15 cellular contexts compared by ENCODE assay signal in the genomic region with DNA sequence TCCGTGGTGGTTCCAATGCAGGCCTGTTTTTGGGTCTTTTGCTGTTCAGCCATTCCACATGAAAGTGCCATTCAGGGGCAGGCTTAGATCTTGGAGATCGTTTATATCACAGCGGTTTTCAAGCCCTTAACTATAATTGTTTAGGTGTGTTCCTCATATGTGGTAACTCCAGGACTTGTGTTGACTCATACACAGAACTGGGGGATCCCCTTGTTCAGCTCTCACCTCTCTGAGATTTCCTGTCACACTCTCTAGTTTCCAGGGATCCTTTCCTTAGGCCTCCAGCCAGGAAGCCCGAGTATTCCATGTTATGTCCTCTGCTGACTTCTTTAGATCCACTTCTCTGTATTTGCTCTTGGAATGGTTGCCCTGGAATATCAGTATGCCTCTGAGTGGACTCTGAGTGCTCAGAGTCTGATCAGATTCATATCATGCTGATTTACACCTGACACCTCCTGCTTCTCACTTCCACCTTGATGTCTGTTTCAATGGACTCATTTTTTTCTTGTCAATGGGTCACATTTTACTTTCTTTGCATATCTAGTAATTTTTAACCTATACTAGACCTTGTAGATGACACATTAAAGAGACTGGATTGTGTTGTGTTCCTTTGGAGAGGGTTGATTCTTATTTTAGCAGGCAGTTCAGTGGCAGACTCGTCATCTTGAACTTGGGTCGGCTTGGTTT. TPM values are rescaled to one million over a fixed set of nuclear protein-coding genes. Genes with fewer than 3 reads are reported as not detected.
DNase-seq lines count a peak whose midpoint lies in the region; ATAC-seq and TF ChIP-seq lines count a peak whose summit lies in the region.
"Had no signal": no experiment of that assay in that cellular context is flagged by ENCODE, and none has a peak within 500 bp of the region (broad histone marks: within the 10 kb centered on the region; RNA-seq: fewer than 3 reads in every experiment).

No MANE protein-coding gene starts in this region.

- H3K27ac ChIP-seq in Panc1 (ENCODE audit: low read length): 0 out of 2 replicates have a peak overlapping the region, but pooled peaks have one; percentile 60
- peak overlapping the region; percentile 84 for H3K27ac ChIP-seq in muscle layer of colon (ENCODE audit: low read depth, low read length)

- in situ Hi-C loops in Panc1 (cut with HindIII; ENCODE audit: low pct_unique_long_range_greater_than_20kb, low sequenced_read_pairs): no loop called here

- H3K27ac Mint-ChIP-seq in activated naive CD4-positive, alpha-beta T cell treated with anti-CD3 and anti-CD28 coated beads, Interleukin-2, amount 50 U/mL, for 72 hours: no peak overlapping the region
- H3K27ac Mint-ChIP-seq in osteocyte (ENCODE audit: unreplicated experiment): no peak overlapping the region

- H3K9me3 Mint-ChIP-seq in activated naive CD4-positive, alpha-beta T cell treated with anti-CD3 and anti-CD28 coated beads, Interleukin-2, amount 50 U/mL, for 72 hours: peaks cover 13 to 14% of the 10 kb centered on the region in 2 donors
- peaks cover 17% of the 10 kb centered on the region for H3K9me3 Mint-ChIP-seq in osteocyte (ENCODE audit: unreplicated experiment)

- no peak overlapping the region for H3K4me3 Mint-ChIP-seq in osteocyte (ENCODE audit: unreplicated experiment)

- no peak for DNase-seq in activated naive CD4-positive, alpha-beta T cell treated with anti-CD3 and anti-CD28 coated beads, Interleukin-2, amount 50 U/mL, for 72 hours (ENCODE audit: low spot score in 2 of 2)
- DNase-seq in activated naive CD4-positive, alpha-beta T cell treated with anti-CD3 and anti-CD28 coated beads, Interleukin-2, amount 50 U/mL, for 16 hours: no peak
- DNase-seq in Panc1 (ENCODE audit: low read depth, low spot score) (no peak), osteocyte (ENCODE audit: extremely low spot score, unreplicated experiment) (no peak), DMS 273 (lab: John Stamatoyannopoulos, UW; ENCODE audit: unreplicated experiment) (no peak), NCI-H2029 (lab: John Stamatoyannopoulos, UW) (no peak)
- DNase-seq: BE2C, Karpas-422, MM.1S, NCI-H1105, NCI-H1694 treated with DMSO at 0.1 percent for 48 hours, NCI-H2171, Peyer's patch, SHP77 treated with DMSO at 0.1 percent for 48 hours had no signal

- H3K4me1 Mint-ChIP-seq in osteocyte (ENCODE audit: unreplicated experiment): no peaks in the 10 kb centered on the region

- POLR2A ChIA-PET in Panc1 (lab: Charles Lee): no interaction called here

- TF ChIP-seq CTCF in Panc1 (IDR thresholded peaks at IDR 0.05) (no peak), osteocyte (IDR thresholded peaks at IDR 0.05) (no peak)

- H3K36me3 ChIP-seq in Panc1 (ENCODE audit: control insufficient read depth, insufficient read depth, low read length) (no peaks in the 10 kb centered on the region), muscle layer of colon (ENCODE audit: insufficient read depth, low read length) (no peaks in the 10 kb centered on the region)
- H3K36me3 ChIP-seq: BE2C, Peyer's patch had no signal

- H3K27me3 Mint-ChIP-seq in osteocyte (ENCODE audit: unreplicated experiment): peaks cover 50% of the 10 kb centered on the region

- ATAC-seq in activated naive CD4-positive, alpha-beta T cell treated with anti-CD3 and anti-CD28 coated beads, Interleukin-2, amount 50 U/mL, for 72 hours: peak; percentile 88 to 90
- ATAC-seq in Panc1: no peak

- peaks cover 38% of the 10 kb centered on the region for H3K4me1 ChIP-seq in Panc1 (ENCODE audit: control insufficient read depth, insufficient read depth, low read length)
- peaks cover 67% of the 10 kb centered on the region for H3K4me1 ChIP-seq in muscle layer of colon (ENCODE audit: insufficient read depth, low read length)
- H3K4me1 ChIP-seq: BE2C, Peyer's patch had no signal

- H3K9ac ChIP-seq in muscle layer of colon (ENCODE audit: low read length): no peak overlapping the region

- CTCF ChIA-PET in Panc1 (lab: Charles Lee): no interaction called here

- H3K36me3 Mint-ChIP-seq in activated naive CD4-positive, alpha-beta T cell treated with anti-CD3 and anti-CD28 coated beads, Interleukin-2, amount 50 U/mL, for 72 hours: peaks cover 13 to 17% of the 10 kb centered on the region in 2 donors
- no peaks in the 10 kb centered on the region for H3K36me3 Mint-ChIP-seq in osteocyte (ENCODE audit: unreplicated experiment)

- H3K27me3 ChIP-seq in Panc1 (ENCODE audit: control insufficient read depth, insufficient read depth, low read length): no peaks in the 10 kb centered on the region
- peaks cover 0 to 8% of the 10 kb centered on the region in 2 donors for H3K27me3 ChIP-seq in muscle layer of colon (ENCODE audit: control insufficient read depth in 1 of 2, insufficient read depth in 2 of 2, low read length in 2 of 2)
- H3K27me3 ChIP-seq: Peyer's patch had no signal

- intact Hi-C loops in Panc1 (cut with micrococcal nuclease; ENCODE audit: unreplicated experiment): no loop called here

- H3K4me3 ChIP-seq in Panc1 (ENCODE audit: low read depth in 2 of 2, low read length in 2 of 2) (no peak overlapping the region), muscle layer of colon (ENCODE audit: low read depth in 1 of 2, low read length in 2 of 2) (no peak overlapping the region)
- H3K4me3 ChIP-seq: Peyer's patch had no signal

- no TSS peak for BruUV-seq in Panc1 (replicated peaks; lab: Mats Ljungman, UMichigan)

- H3K9me3 ChIP-seq in Panc1 (ENCODE audit: control insufficient read depth, insufficient read depth, low read depth, low read length) (peaks cover 7% of the 10 kb centered on the region; the same call in 1 of the 2 replicates), muscle layer of colon (ENCODE audit: low read length) (peaks cover 9% of the 10 kb centered on the region)

RNA-seq across cellular contexts. Expression of gene NTSR1, which starts 13.0 kb away (rescaled TPM):
- total RNA-seq in activated naive CD4-positive, alpha-beta T cell treated with anti-CD3 and anti-CD28 coated beads, Interleukin-2, amount 50 U/mL, for 72 hours: not detected
- 44.1 TPM for total RNA-seq in Panc1 (2021; ENCODE audit: unreplicated experiment)
- 73.6 TPM for polyA plus RNA-seq in Panc1 (2012; ENCODE audit: insufficient read length)
- total RNA-seq in osteocyte: 0.11 and 0.16 TPM in 2 replicates

Comparison
In these comparisons a context has a peak if more than half of its experiments do, and no peak if none do; other contexts are left out.
1. RNA of gene NTSR1, which starts 13.0 kb away (total RNA-seq): 44.1 TPM in Panc1 (single experiment); 0.11 to 0.16 TPM in osteocyte and not detected in activated naive CD4-positive, alpha-beta T cell treated with anti-CD3 and anti-CD28 coated beads, Interleukin-2, amount 50 U/mL, for 72 hours; every median in the first group is over 10 times any median in the second.